ENCODE assay signal across 1 cellular context in the genomic region with DNA sequence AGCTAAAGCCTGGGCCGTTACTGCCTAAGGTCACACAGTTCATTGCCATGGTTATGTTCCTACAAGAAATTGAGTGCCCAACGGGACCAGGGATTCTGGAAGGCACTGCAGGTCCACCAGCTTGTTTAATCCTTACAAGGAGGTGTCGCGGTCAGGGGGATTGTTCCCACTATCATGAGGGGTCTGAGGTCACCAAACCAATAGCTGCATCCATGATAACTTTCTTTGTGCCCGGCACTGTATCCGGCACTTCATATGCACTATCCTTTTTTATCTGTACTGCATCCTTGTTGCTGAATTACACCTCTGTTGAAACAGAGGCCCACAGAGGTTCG.
TF ChIP-seq lines count a peak whose summit lies in the region.

No MANE protein-coding gene starts in this region.

TF ChIP-seq in neural cell, 6 proteins besides CTCF, POLR2A, EP300 and RAD21:
- TF ChIP-seq, protein P1, sequence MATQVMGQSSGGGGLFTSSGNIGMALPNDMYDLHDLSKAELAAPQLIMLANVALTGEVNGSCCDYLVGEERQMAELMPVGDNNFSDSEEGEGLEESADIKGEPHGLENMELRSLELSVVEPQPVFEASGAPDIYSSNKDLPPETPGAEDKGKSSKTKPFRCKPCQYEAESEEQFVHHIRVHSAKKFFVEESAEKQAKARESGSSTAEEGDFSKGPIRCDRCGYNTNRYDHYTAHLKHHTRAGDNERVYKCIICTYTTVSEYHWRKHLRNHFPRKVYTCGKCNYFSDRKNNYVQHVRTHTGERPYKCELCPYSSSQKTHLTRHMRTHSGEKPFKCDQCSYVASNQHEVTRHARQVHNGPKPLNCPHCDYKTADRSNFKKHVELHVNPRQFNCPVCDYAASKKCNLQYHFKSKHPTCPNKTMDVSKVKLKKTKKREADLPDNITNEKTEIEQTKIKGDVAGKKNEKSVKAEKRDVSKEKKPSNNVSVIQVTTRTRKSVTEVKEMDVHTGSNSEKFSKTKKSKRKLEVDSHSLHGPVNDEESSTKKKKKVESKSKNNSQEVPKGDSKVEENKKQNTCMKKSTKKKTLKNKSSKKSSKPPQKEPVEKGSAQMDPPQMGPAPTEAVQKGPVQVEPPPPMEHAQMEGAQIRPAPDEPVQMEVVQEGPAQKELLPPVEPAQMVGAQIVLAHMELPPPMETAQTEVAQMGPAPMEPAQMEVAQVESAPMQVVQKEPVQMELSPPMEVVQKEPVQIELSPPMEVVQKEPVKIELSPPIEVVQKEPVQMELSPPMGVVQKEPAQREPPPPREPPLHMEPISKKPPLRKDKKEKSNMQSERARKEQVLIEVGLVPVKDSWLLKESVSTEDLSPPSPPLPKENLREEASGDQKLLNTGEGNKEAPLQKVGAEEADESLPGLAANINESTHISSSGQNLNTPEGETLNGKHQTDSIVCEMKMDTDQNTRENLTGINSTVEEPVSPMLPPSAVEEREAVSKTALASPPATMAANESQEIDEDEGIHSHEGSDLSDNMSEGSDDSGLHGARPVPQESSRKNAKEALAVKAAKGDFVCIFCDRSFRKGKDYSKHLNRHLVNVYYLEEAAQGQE (IDR thresholded peaks at IDR 0.05; ENCODE audit: borderline replicate concordance), result no peak
- TF ChIP-seq POLR2AphosphoS5 (IDR thresholded peaks at IDR 0.05) (no peak), SMC3 (conservative IDR thresholded peaks at IDR 0.05; ENCODE audit: poor library complexity) (no peak), EZH2 (IDR thresholded peaks at IDR 0.05; ENCODE audit: borderline replicate concordance, insufficient read depth, low read length, poor library complexity, severe bottlenecking) (no peak), TAF1 (IDR thresholded peaks at IDR 0.05; ENCODE audit: low read depth) (no peak), MXI1 (conservative IDR thresholded peaks at IDR 0.05; ENCODE audit: poor library complexity, severe bottlenecking) (no peak)
